In the genomic region with DNA sequence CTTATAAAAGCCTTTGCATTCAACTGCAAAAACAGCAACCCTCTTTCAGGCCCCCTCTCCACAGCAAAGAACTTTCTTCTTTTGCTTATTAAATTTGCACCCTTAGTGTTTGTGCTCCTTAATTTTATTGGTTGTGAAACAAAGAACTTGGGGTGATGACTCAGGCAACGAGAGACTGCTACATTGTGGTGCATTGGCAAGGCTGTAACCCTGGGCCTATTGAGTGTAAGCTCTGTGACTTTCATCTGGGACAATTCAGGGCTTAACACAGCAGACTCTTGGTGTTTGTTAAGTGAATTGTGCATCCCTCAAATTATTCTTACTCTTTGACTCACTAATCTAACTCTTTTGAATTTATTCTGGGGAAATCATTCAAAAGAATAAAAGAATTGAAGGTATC, we compare ENCODE assay signal across 15 cellular contexts.
"Had no signal": no experiment of that assay in that cellular context is flagged by ENCODE, and none has a peak within 500 bp of the region (broad histone marks: within the 10 kb centered on the region; RNA-seq: fewer than 3 reads in every experiment).

No MANE protein-coding gene starts in this region.

- H3K4me3 Mint-ChIP-seq: activated CD4-positive, alpha-beta T cell treated with anti-CD3 and anti-CD28 coated beads, Interleukin-2, amount 10 ng/mL, durations not matched to agents 24 days and 14 days; activated CD8-positive, alpha-beta T cell treated with anti-CD3 and anti-CD28 coated beads, Interleukin-2, amount 10 ng/mL, durations not matched to agents 7 days and 5 days; activated naive CD8-positive, alpha-beta T cell treated with anti-CD3 and anti-CD28 coated beads, Interleukin-2, amount 10 ng/mL, durations not matched to agents 7 days and 5 days; endodermal cell; neural crest cell; stimulated activated memory B cell treated with anti-CD40 and anti-IgM and Interleukin-4, amounts not matched to agents 10 μg/mL and 1 μg/mL and 100 μg/mL, for 72 hours; T-helper 2 cell treated with Interferon-gamma antibody and Interleukin-4, amounts not matched to agents 5 μg/mL and 100 μg/mL, for 36 hours had no signal

- ATAC-seq: activated CD8-positive, alpha-beta T cell treated with anti-CD3 and anti-CD28 coated beads, Interleukin-2, amount 10 ng/mL, durations not matched to agents 7 days and 5 days; stimulated activated memory B cell treated with anti-CD40 and anti-IgM and Interleukin-4, amounts not matched to agents 10 μg/mL and 1 μg/mL and 100 μg/mL, for 72 hours had no signal

- H3K27me3 Mint-ChIP-seq: activated CD4-positive, alpha-beta T cell treated with anti-CD3 and anti-CD28 coated beads, Interleukin-2, amount 10 ng/mL, durations not matched to agents 24 days and 14 days; stimulated activated memory B cell treated with anti-CD40 and anti-IgM and Interleukin-4, amounts not matched to agents 10 μg/mL and 1 μg/mL and 100 μg/mL, for 72 hours had no signal

- H3K27ac ChIP-seq: esophagus muscularis mucosa, ovary, tibial nerve had no signal

- H3K27me3 ChIP-seq: esophagus muscularis mucosa, ovary, tibial nerve had no signal

- H3K27ac Mint-ChIP-seq: activated CD4-positive, alpha-beta T cell treated with anti-CD3 and anti-CD28 coated beads, Interleukin-2, amount 10 ng/mL, durations not matched to agents 24 days and 14 days; activated CD8-positive, alpha-beta T cell treated with anti-CD3 and anti-CD28 coated beads, Interleukin-2, amount 10 ng/mL, durations not matched to agents 7 days and 5 days; activated naive CD8-positive, alpha-beta T cell treated with anti-CD3 and anti-CD28 coated beads, Interleukin-2, amount 10 ng/mL, durations not matched to agents 7 days and 5 days; endodermal cell; stimulated activated memory B cell treated with anti-CD40 and anti-IgM and Interleukin-4, amounts not matched to agents 10 μg/mL and 1 μg/mL and 100 μg/mL, for 72 hours; T-helper 2 cell treated with Interferon-gamma antibody and Interleukin-4, amounts not matched to agents 5 μg/mL and 100 μg/mL, for 36 hours had no signal

- H3K4me1 Mint-ChIP-seq: activated CD4-positive, alpha-beta T cell treated with anti-CD3 and anti-CD28 coated beads, Interleukin-2, amount 10 ng/mL, durations not matched to agents 24 days and 14 days; endodermal cell; stimulated activated memory B cell treated with anti-CD40 and anti-IgM and Interleukin-4, amounts not matched to agents 10 μg/mL and 1 μg/mL and 100 μg/mL, for 72 hours had no signal

- DNase-seq: activated CD4-positive, alpha-beta T cell treated with anti-CD3 and anti-CD28 coated beads, Interleukin-2, amount 10 ng/mL, durations not matched to agents 24 days and 14 days; activated CD4-positive, CD25-positive, alpha-beta regulatory T cell; activated CD8-positive, alpha-beta memory T cell treated with anti-CD3 and anti-CD28 coated beads, Interleukin-2, amount 50 U/mL, for 4 hours; activated CD8-positive, alpha-beta T cell treated with anti-CD3 and anti-CD28 coated beads, Interleukin-2, amount 10 ng/mL, durations not matched to agents 7 days and 5 days; activated naive CD4-positive, alpha-beta T cell; activated naive CD8-positive, alpha-beta T cell treated with anti-CD3 and anti-CD28 coated beads, Interleukin-2, amount 10 ng/mL, durations not matched to agents 7 days and 5 days; endodermal cell; ovary; retina; SW 1271 had no signal

- H3K4me1 ChIP-seq: esophagus muscularis mucosa, tibial nerve had no signal

- H3K36me3 ChIP-seq: esophagus muscularis mucosa, ovary, tibial nerve had no signal

- H3K4me3 ChIP-seq: esophagus muscularis mucosa, ovary, tibial nerve had no signal
